In the genomic region with DNA sequence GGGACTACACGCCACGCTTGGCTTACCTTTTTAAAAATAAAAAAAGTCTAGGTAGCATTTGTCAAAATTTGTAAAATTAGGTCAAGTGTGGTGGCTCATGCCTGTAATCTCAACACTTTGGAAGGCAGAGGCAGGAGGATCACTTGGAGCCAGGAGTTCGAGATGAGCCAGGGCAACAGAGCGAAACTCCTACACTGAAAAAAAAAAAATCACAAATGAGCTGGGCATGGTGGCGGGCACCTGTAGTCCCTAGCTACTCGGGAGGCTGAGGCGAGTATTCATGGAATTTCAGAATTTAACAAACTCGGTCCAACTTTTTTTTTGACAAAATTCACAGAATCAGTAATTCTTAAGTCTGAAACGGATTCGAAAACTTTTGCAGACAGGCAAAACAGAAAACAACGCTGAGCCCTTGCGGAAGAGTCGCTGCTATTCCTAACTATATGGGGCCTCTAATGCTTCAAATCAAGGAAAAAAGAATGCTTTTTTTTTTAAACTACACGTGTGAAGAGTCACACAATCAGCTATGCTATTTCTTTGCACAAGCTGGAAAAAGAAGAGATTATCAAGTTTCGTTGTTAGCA, we compare ENCODE assay signal across 8 cellular contexts.
DNase-seq lines count a peak whose midpoint lies in the region; ATAC-seq, FAIRE-seq and TF ChIP-seq lines count a peak whose summit lies in the region.

No MANE protein-coding gene starts in this region.

- peak overlapping the region; percentile 82 to 93 (median 90) for H3K27ac ChIP-seq in gastrocnemius medialis

- POLR2A ChIA-PET in T-cell (lab: Charles Lee), result interaction anchor here (0.6 kb wide), 2 partner anchors 10 to 154 kb away, joined by 3 read pairs; no protein-coding TSS in a partner anchor

- TF ChIP-seq POLR2A in gastrocnemius medialis (IDR thresholded peaks at IDR 0.05), result no peak

- peaks cover 15 to 20% of the 10 kb centered on the region in 2 donors for H3K4me1 ChIP-seq in gastrocnemius medialis

- no peak for TF ChIP-seq CTCF in GM12875 (IDR thresholded peaks at IDR 0.05; ENCODE audit: borderline replicate concordance, insufficient read depth, low read depth, low read length)
- no peak for TF ChIP-seq CTCF in fibroblast of the aortic adventitia (IDR thresholded peaks at IDR 0.05; ENCODE audit: insufficient read depth, low read length)
- TF ChIP-seq CTCF in gastrocnemius medialis (IDR thresholded peaks at IDR 0.05 in 4 of 5, conservative IDR thresholded peaks at IDR 0.05 in 1 of 5), result no peak

- peak overlapping the region; percentile 87 to 95 (median 91) for H3K4me3 Mint-ChIP-seq in T-cell

- H3K36me3 Mint-ChIP-seq in T-cell, result no peaks in the 10 kb centered on the region

- H3K27ac Mint-ChIP-seq in T-cell, result peak overlapping the region; percentile 82 to 89

- DNase-seq in T-cell (no peak), fibroblast of the aortic adventitia (ENCODE audit: low read depth) (no peak), gastrocnemius medialis (no peak), hepatic stellate cell (ENCODE audit: low spot score) (no peak), frontal cortex (ENCODE audit: low spot score in 2 of 2) (no peak)
- no peak for DNase-seq in activated effector memory CD4-positive, alpha-beta T cell treated with Interleukin-2 at 50 U/mL for 16 hours

- H3K9me3 ChIP-seq in gastrocnemius medialis, result no peaks in the 10 kb centered on the region

- intact Hi-C loops in gastrocnemius medialis (cut with DNase I; ENCODE audit: low total_unique reads), result loop anchor here (1.0 to 10.0 kb wide), 2 partner anchors 329 to 584 kb away; a partner anchor contains a TSS

- CTCF ChIA-PET in T-cell (lab: Charles Lee), result interaction anchor here in 1 of 2 donors (0.6 to 1.6 kb wide), 3 partner anchors 10 to 351 kb away, joined by 3 to 4 read pairs (median 3); no protein-coding TSS in a partner anchor

- FAIRE-seq in frontal cortex (lab: Jason Lieb, UNC), result no peak

- no peaks in the 10 kb centered on the region for H3K36me3 ChIP-seq in gastrocnemius medialis

- ATAC-seq in T-cell (replicated peaks in 1 of 4), result no peak
- ATAC-seq in gastrocnemius medialis, result no peak
- ATAC-seq in HG02970 (IDR thresholded peaks at IDR 0.05; ENCODE audit: low FRiP score, unreplicated experiment), result no peak

- H3K4me3 ChIP-seq in GM12875 (ENCODE audit: low read depth, low read length) (peak overlapping the region; percentile 64), fibroblast of the aortic adventitia (ENCODE audit: low read depth, low read length) (peak overlapping the region; percentile 74), gastrocnemius medialis (peak overlapping the region; percentile 59 to 79 (median 71))

- in situ Hi-C loops in gastrocnemius medialis (cut with MboI; ENCODE audit: low sequenced_read_pairs in 4 of 4), result no loop called here

- H3K4me1 Mint-ChIP-seq in T-cell, result peaks cover 20 to 32% (median 29%) of the 10 kb centered on the region in 3 donors

- no peaks in the 10 kb centered on the region for H3K27me3 ChIP-seq in gastrocnemius medialis

- H3K27me3 Mint-ChIP-seq in T-cell, result no peaks in the 10 kb centered on the region

- no peaks in the 10 kb centered on the region for H3K9me3 Mint-ChIP-seq in T-cell
